Comparison of ENCODE assay signal across 10 cellular contexts in the genomic region with DNA sequence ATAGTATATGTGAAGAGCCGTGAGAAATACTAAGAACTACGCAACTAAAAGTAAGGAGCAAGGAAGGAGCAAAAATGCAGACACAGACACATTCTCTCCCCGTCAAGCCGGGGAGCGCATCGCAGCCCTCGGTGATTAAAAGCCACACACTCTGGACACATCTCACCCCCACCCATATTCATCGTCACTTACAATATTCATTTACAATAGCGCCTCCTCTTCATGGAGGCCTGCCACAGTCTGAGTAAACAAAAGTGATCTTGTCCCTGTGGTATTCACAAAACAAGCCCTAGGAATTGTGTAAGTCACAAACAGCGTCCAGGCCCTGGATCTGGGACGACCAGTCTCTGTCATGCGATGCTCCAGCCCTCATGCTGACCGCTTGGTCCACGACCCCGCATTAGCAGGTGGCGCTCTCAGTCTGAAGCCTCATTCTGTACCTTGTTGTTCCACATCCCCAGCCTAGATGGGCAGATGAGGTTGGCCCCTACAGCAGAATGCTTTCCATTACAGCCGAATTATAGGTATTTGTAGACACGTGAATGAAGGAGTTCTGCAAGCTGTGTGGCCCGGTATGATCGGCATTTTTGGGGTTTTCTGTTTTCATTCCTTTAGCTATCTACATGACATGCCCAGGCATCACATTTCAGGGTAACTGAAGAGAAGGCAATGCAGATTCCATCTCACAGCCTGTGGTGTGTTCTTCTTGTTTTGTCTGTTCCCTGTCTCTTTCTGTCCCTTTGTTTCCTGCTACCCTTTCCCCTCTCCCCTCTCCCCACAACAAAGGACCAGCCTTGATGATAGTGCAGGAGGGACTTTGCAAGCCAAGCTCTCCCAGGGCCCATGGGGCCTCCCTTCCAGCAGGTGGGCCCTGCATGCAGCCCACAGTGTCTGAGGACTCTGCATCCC.
DNase-seq lines count a peak whose midpoint lies in the region; ATAC-seq, FAIRE-seq and TF ChIP-seq lines count a peak whose summit lies in the region.
"Had no signal": no experiment of that assay in that cellular context is flagged by ENCODE, and none has a peak within 500 bp of the region (broad histone marks: within the 10 kb centered on the region; RNA-seq: fewer than 3 reads in every experiment).

No MANE protein-coding gene starts in this region.

- peak overlapping the region; percentile 18 for H3K4me2 ChIP-seq in mammary epithelial cell (ENCODE audit: insufficient read depth, low read depth, low read length)

- CTCF ChIA-PET in mammary epithelial cell (lab: Charles Lee; ENCODE audit: low non-redundant PET): no interaction called here

- TF ChIP-seq CTCF in mammary epithelial cell (conservative IDR thresholded peaks at IDR 0.05 in 1 of 2, IDR thresholded peaks at IDR 0.05 in 1 of 2; ENCODE audit: extremely low read depth in 1 of 2, insufficient read depth in 1 of 2, low read depth in 1 of 2, low read length in 2 of 2) (no peak), GM13976 (IDR thresholded peaks at IDR 0.05; ENCODE audit: borderline replicate concordance, control extremely low read depth, extremely low read depth, insufficient read depth, missing control alignments) (no peak)

- H3K4me1 Mint-ChIP-seq in activated T-cell treated with anti-CD3 and anti-CD28 coated beads, Interleukin-2, amount 50 U/mL, for 72 hours (ENCODE audit: low read depth): peaks cover 66% of the 10 kb centered on the region

- no peak for DNase-seq in activated T-cell treated with anti-CD3 and anti-CD28 coated beads, Interleukin-2, amount 50 U/mL, for 72 hours
- no peak for DNase-seq in activated T-cell treated with anti-CD3 and anti-CD28 coated beads, Interleukin-2, amount 50 U/mL, for 1 hour
- DNase-seq in mammary epithelial cell (peak; percentile 18), urothelium cell line (ENCODE audit: low spot score) (no peak), GM13976 (ENCODE audit: low spot score) (no peak)
- DNase-seq: amniotic stem cell, kidney glomerular epithelial cell had no signal

- peaks cover 0 to 2% of the 10 kb centered on the region in 2 donors for H3K9me3 Mint-ChIP-seq in activated T-cell treated with anti-CD3 and anti-CD28 coated beads, Interleukin-2, amount 50 U/mL, for 72 hours

- BruUV-seq in mammary epithelial cell (replicated peaks; lab: Mats Ljungman, UMichigan): no TSS peak

- no peaks in the 10 kb centered on the region for H4K20me1 ChIP-seq in mammary epithelial cell (ENCODE audit: insufficient read depth, low read length)

- H3K27ac Mint-ChIP-seq in activated T-cell treated with anti-CD3 and anti-CD28 coated beads, Interleukin-2, amount 50 U/mL, for 72 hours: peak overlapping the region; percentile 10

- H3K27ac ChIP-seq in mammary epithelial cell (ENCODE audit: insufficient read depth, low read depth, low read length) (no peak overlapping the region), mesodermal cell (ENCODE audit: low read depth, low read length, severe bottlenecking) (peak overlapping the region; percentile 45)

- H3K27me3 ChIP-seq in mammary epithelial cell (ENCODE audit: insufficient read depth, low read length): no peaks in the 10 kb centered on the region

- H3K79me2 ChIP-seq in mammary epithelial cell (ENCODE audit: insufficient read depth, low read length): no peaks in the 10 kb centered on the region

- peak; percentile 61 for FAIRE-seq in urothelium cell line (lab: Jason Lieb, UNC)

- dilution Hi-C loops in mammary epithelial cell (cut with HindIII; ENCODE audit: low sequenced_read_pairs): no loop called here

- H3K4me1 ChIP-seq in mammary epithelial cell (ENCODE audit: insufficient read depth, low read length) (peaks cover 13% of the 10 kb centered on the region), mesodermal cell (ENCODE audit: control insufficient read depth, insufficient read depth, low read length, poor library complexity, severe bottlenecking) (peaks cover 10% of the 10 kb centered on the region)

- H3K36me3 ChIP-seq in mammary epithelial cell (ENCODE audit: insufficient read depth, low read length) (no peaks in the 10 kb centered on the region), mesodermal cell (ENCODE audit: control insufficient read depth, insufficient read depth, low read length) (peaks cover 28% of the 10 kb centered on the region)

- no peak overlapping the region for H3K4me3 ChIP-seq in mammary epithelial cell (replicated peaks in 1 of 3; ENCODE audit: insufficient read depth in 1 of 3, low read depth in 2 of 3, low read length in 3 of 3)
- H3K4me3 ChIP-seq in mesodermal cell (ENCODE audit: extremely low read depth, insufficient read depth, low read length, poor library complexity, severe bottlenecking): no peak overlapping the region

- intact Hi-C loops in mammary epithelial cell (cut with micrococcal nuclease): no loop called here

- H3K9ac ChIP-seq in mammary epithelial cell (ENCODE audit: insufficient read depth, low read length): no peak overlapping the region

- peaks cover 4 to 19% of the 10 kb centered on the region in 2 donors for H3K36me3 Mint-ChIP-seq in activated T-cell treated with anti-CD3 and anti-CD28 coated beads, Interleukin-2, amount 50 U/mL, for 72 hours (ENCODE audit: insufficient read depth in 2 of 2)

- H3K9me3 ChIP-seq in mammary epithelial cell (replicated peaks; ENCODE audit: insufficient read depth, low read length): no peaks in the 10 kb centered on the region
- no peaks in the 10 kb centered on the region for H3K9me3 ChIP-seq in mesodermal cell (ENCODE audit: control insufficient read depth, low read length)

- 74% methylated on average over 18 of the region's 20 CpGs for WGBS in mammary epithelial cell (ENCODE audit: low coverage, missing lambda C conversion rate)
- 74 to 78% methylated on average over 18 to 19 of the region's 20 CpGs for WGBS in mesodermal cell (ENCODE audit: insufficient coverage in 2 of 2), 2 experiments

- H3K4me3 Mint-ChIP-seq in activated T-cell treated with anti-CD3 and anti-CD28 coated beads, Interleukin-2, amount 50 U/mL, for 72 hours: peak overlapping the region; percentile 35 to 81

- in situ Hi-C loops in mammary epithelial cell (cut with MboI; ENCODE audit: low sequenced_read_pairs in 2 of 2) (no loop called here), GM13976 (cut with MboI; ENCODE audit: low sequenced_read_pairs, unreplicated experiment) (no loop called here)

- peak; percentile 13 to 38 for ATAC-seq in activated T-cell treated with anti-CD3 and anti-CD28 coated beads, Interleukin-2, amount 50 U/mL, for 72 hours (replicated peaks in 1 of 2)
- ATAC-seq in GM21367 (IDR thresholded peaks at IDR 0.05; ENCODE audit: unreplicated experiment) (no peak), HG03378 (IDR thresholded peaks at IDR 0.05; ENCODE audit: unreplicated experiment) (no peak)

- no peaks in the 10 kb centered on the region for H3K27me3 Mint-ChIP-seq in activated T-cell treated with anti-CD3 and anti-CD28 coated beads, Interleukin-2, amount 50 U/mL, for 72 hours (ENCODE audit: low read depth)

- peak overlapping the region; percentile 23 for H2AFZ ChIP-seq in mammary epithelial cell (ENCODE audit: low read depth, low read length)

Comparison
In these comparisons a context has a peak if more than half of its experiments do, and no peak if none do; other contexts are left out.
1. ATAC-seq: peak in activated T-cell treated with anti-CD3 and anti-CD28 coated beads, Interleukin-2, amount 50 U/mL, for 72 hours (2 of 2); none in GM21367 (single experiment) and HG03378 (single experiment).